Comparison of ENCODE assay signal across 10 cellular contexts in genomic region chr10:3777876-3778707, GRCh38. TPM values are rescaled to one million over a fixed set of nuclear protein-coding genes. Genes with fewer than 3 reads are reported as not detected.
A peak's percentile ranks its signal among the peaks of the same experiment; 100 is the strongest.
DNase-seq lines count a peak whose midpoint lies in the region; ATAC-seq, FAIRE-seq and TF ChIP-seq lines count a peak whose summit lies in the region.
"Had no signal": no experiment of that assay in that cellular context is flagged by ENCODE, and none has a peak within 500 bp of the region (broad histone marks: within the 10 kb centered on the region; RNA-seq: fewer than 3 reads in every experiment).

No MANE protein-coding gene starts in this region.

- BruUV-seq in Caco-2 (replicated peaks; lab: Mats Ljungman, UMichigan): no TSS peak

- CTCF ChIA-PET in Caco-2 (lab: Charles Lee) (no interaction called here), activated B cell treated with CpG ODN at 0.5 μM for 24 hours (lab: Charles Lee) (interaction anchor here (0.9 kb wide), 1 partner anchor 111 kb away, joined by 3 read pairs; no protein-coding TSS in a partner anchor)

- WGBS in small intestine, 3 donors: 72 to 80% (median 75%) methylated on average over 8 of the region's 8 CpGs

- H3K9me3 Mint-ChIP-seq in Caco-2 (ENCODE audit: unreplicated experiment): no peaks in the 10 kb centered on the region
- no peaks in the 10 kb centered on the region for H3K9me3 Mint-ChIP-seq in activated B cell treated with CpG ODN at 0.5 μM for 24 hours
- no peaks in the 10 kb centered on the region for H3K9me3 Mint-ChIP-seq in osteocyte (ENCODE audit: unreplicated experiment)

- intact Hi-C loops in Caco-2 (cut with micrococcal nuclease; ENCODE audit: unreplicated experiment): loop anchor here (1.0 to 5.0 kb wide), 2 partner anchors 38 to 111 kb away; no protein-coding TSS in a partner anchor
- intact Hi-C loops in activated B cell treated with CpG ODN at 0.5 μM for 24 hours (cut with micrococcal nuclease): no loop called here

- H3K9me3 ChIP-seq in Caco-2 (no peaks in the 10 kb centered on the region), small intestine (ENCODE audit: control insufficient read depth, low read depth) (no peaks in the 10 kb centered on the region)

- peaks cover 20% of the 10 kb centered on the region for H3K36me3 ChIP-seq in Caco-2 (ENCODE audit: control insufficient read depth, insufficient read depth, low read length)
- H3K36me3 ChIP-seq in small intestine (ENCODE audit: control insufficient read depth in 2 of 2, insufficient read depth in 2 of 2, low read length in 2 of 2): peaks cover 25 to 38% of the 10 kb centered on the region in 2 donors

- no peak for ATAC-seq in activated B cell treated with CpG ODN at 0.5 μM for 24 hours (ENCODE audit: low read depth)
- ATAC-seq in HG03280 (IDR thresholded peaks at IDR 0.05; ENCODE audit: unreplicated experiment): no peak

- in situ Hi-C loops in KBM-7 (cut with MboI; ENCODE audit: low pct_unique_long_range_greater_than_20kb, low sequenced_read_pairs): no loop called here

- H3K36me3 Mint-ChIP-seq in Caco-2 (ENCODE audit: insufficient read depth, unreplicated experiment) (peaks cover 100% of the 10 kb centered on the region), activated B cell treated with CpG ODN at 0.5 μM for 24 hours (ENCODE audit: low read depth) (peaks cover 88% of the 10 kb centered on the region), osteocyte (ENCODE audit: unreplicated experiment) (peaks cover 75% of the 10 kb centered on the region)

- H3K27me3 Mint-ChIP-seq in Caco-2 (ENCODE audit: insufficient read depth, unreplicated experiment) (no peaks in the 10 kb centered on the region), activated B cell treated with CpG ODN at 0.5 μM for 24 hours (no peaks in the 10 kb centered on the region), osteocyte (ENCODE audit: unreplicated experiment) (no peaks in the 10 kb centered on the region)

- TF ChIP-seq CTCF in Caco-2 (IDR thresholded peaks at IDR 0.05; ENCODE audit: insufficient read depth in 1 of 2, low read depth in 1 of 2, low read length in 1 of 2, severe bottlenecking in 1 of 2, unreplicated experiment in 1 of 2): no peak
- TF ChIP-seq CTCF in activated B cell treated with CpG ODN at 0.5 μM for 24 hours (IDR thresholded peaks at IDR 0.05): no peak
- TF ChIP-seq CTCF in epithelial cell of proximal tubule (conservative IDR thresholded peaks at IDR 0.05; ENCODE audit: low read depth, low read length): no peak
- no peak for TF ChIP-seq CTCF in osteocyte (IDR thresholded peaks at IDR 0.05)

- no peak for FAIRE-seq in small intestine (lab: Jason Lieb, UNC)

- DNase-seq in Caco-2 (no peak), activated B cell treated with CpG ODN at 0.5 μM for 24 hours (no peak), epithelial cell of proximal tubule (ENCODE audit: low read depth) (no peak), osteocyte (ENCODE audit: extremely low spot score, unreplicated experiment) (peak; percentile 42), NOMO-1 treated with dmso at 0.1 percent for 144 hours (lab: John Stamatoyannopoulos, UW; ENCODE audit: unreplicated experiment) (no peak), small intestine (no peak), KBM-7 (no peak)
- DNase-seq: activated CD4-positive, alpha-beta T cell treated with anti-CD3 and anti-CD28 coated beads for 4 hours; NCI-H187 treated with DMSO at 0.1 percent for 48 hours had no signal

- H3K4me3 Mint-ChIP-seq in Caco-2 (ENCODE audit: unreplicated experiment) (peak overlapping the region; percentile 2), activated B cell treated with CpG ODN at 0.5 μM for 24 hours (peak overlapping the region; percentile 15), osteocyte (ENCODE audit: unreplicated experiment) (peak overlapping the region; percentile 97)

- no peak overlapping the region for H3K4me3 ChIP-seq in Caco-2 (ENCODE audit: low read depth, low read length)
- peak overlapping the region; percentile 84 for H3K4me3 ChIP-seq in epithelial cell of proximal tubule (ENCODE audit: low read depth, low read length)
- no peak overlapping the region for H3K4me3 ChIP-seq in small intestine (ENCODE audit: low read depth in 1 of 2, low read length in 2 of 2)

- peaks cover 79% of the 10 kb centered on the region for H3K4me1 ChIP-seq in Caco-2
- H3K4me1 ChIP-seq in small intestine (ENCODE audit: control insufficient read depth in 2 of 2, insufficient read depth in 1 of 2, low read depth in 1 of 2, low read length in 1 of 2): peaks cover 6 to 15% of the 10 kb centered on the region in 2 donors

- H3K27me3 ChIP-seq in Caco-2 (replicated peaks; ENCODE audit: control insufficient read depth, insufficient read depth, low read length): no peaks in the 10 kb centered on the region
- H3K27me3 ChIP-seq in small intestine (ENCODE audit: control insufficient read depth in 2 of 2, insufficient read depth in 2 of 2, low read length in 2 of 2): no peaks in the 10 kb centered on the region

- H3K27ac Mint-ChIP-seq in Caco-2 (ENCODE audit: unreplicated experiment): peak overlapping the region; percentile 35
- peak overlapping the region; percentile 56 for H3K27ac Mint-ChIP-seq in activated B cell treated with CpG ODN at 0.5 μM for 24 hours
- peak overlapping the region; percentile 99 for H3K27ac Mint-ChIP-seq in osteocyte (ENCODE audit: unreplicated experiment)

- peak overlapping the region in 1 of 2 donors; percentile 80 for H3K27ac ChIP-seq in small intestine (ENCODE audit: low read depth in 1 of 2, low read length in 1 of 2)

- POLR2A ChIA-PET in Caco-2 (lab: Charles Lee) (interaction anchor here (0.6 to 1.2 kb wide), 4 partner anchors 22 to 687 kb away, joined by 3 to 7 read pairs (median 5); no protein-coding TSS in a partner anchor), activated B cell treated with CpG ODN at 0.5 μM for 24 hours (lab: Charles Lee) (interaction anchor here (0.7 to 5.5 kb wide), 5 partner anchors 13 to 74 kb away, joined by 3 to 33 read pairs (median 3); no protein-coding TSS in a partner anchor)

- peaks cover 56% of the 10 kb centered on the region for H3K4me1 Mint-ChIP-seq in Caco-2 (ENCODE audit: low read depth, unreplicated experiment)
- peaks cover 70% of the 10 kb centered on the region for H3K4me1 Mint-ChIP-seq in activated B cell treated with CpG ODN at 0.5 μM for 24 hours
- peaks cover 70% of the 10 kb centered on the region for H3K4me1 Mint-ChIP-seq in osteocyte (ENCODE audit: unreplicated experiment)

RNA-seq across cellular contexts. Expression of gene KLF6, which starts 6.9 kb away (rescaled TPM):
- total RNA-seq in Caco-2 (2022) (78.5 and 84.5 TPM in 2 replicates), activated B cell treated with CpG ODN at 0.5 μM for 24 hours (134 and 151 TPM in 2 replicates), epithelial cell of proximal tubule (52.6 and 88.1 TPM in 2 replicates), osteocyte (263 and 341 TPM in 2 replicates)
- 10 to 100 TPM; 47.3 to 97.7 (median 63.0) TPM for polyA plus RNA-seq in small intestine

Comparison
In these comparisons a context has a peak if more than half of its experiments do, and no peak if none do; other contexts are left out.
1. H3K27ac Mint-ChIP-seq: peak in every context shown above with its lines; median percentile 99 in osteocyte; 56 in activated B cell treated with CpG ODN at 0.5 μM for 24 hours; 35 in Caco-2.
2. H3K4me3 Mint-ChIP-seq: peak in every context shown above with its lines; median percentile 97 in osteocyte; 15 in activated B cell treated with CpG ODN at 0.5 μM for 24 hours; 2 in Caco-2.